8 cellular contexts compared by ENCODE assay signal in genomic region chr2:224357098-224357901, GRCh38. TPM values are rescaled to one million over a fixed set of nuclear protein-coding genes. Genes with fewer than 3 reads are reported as not detected.
DNase-seq lines count a peak whose midpoint lies in the region; ATAC-seq, FAIRE-seq and TF ChIP-seq lines count a peak whose summit lies in the region.

No MANE protein-coding gene starts in this region.

- H3K4me1 Mint-ChIP-seq in CD14-positive monocyte (peaks cover 2% of the 10 kb centered on the region), naive B cell (no peaks in the 10 kb centered on the region)

- peak; percentile 70 for FAIRE-seq in endometrium (lab: Jason Lieb, UNC)

- no peak overlapping the region for H3K4me3 Mint-ChIP-seq in CD14-positive monocyte
- no peak overlapping the region for H3K4me3 Mint-ChIP-seq in naive B cell

- intact Hi-C loops in CD14-positive monocyte (cut with micrococcal nuclease): loop anchor here (2.0 to 10.0 kb wide), 5 partner anchors 95 to 1308 kb away; no protein-coding TSS in a partner anchor

- no peaks in the 10 kb centered on the region for H3K36me3 ChIP-seq in suprapubic skin

- H3K27me3 Mint-ChIP-seq in CD14-positive monocyte (ENCODE audit: low read depth in 3 of 3) (peaks cover 1 to 2% (median 2%) of the 10 kb centered on the region in 3 donors), naive B cell (peaks cover 20 to 22% (median 21%) of the 10 kb centered on the region in 3 donors)

- no peaks in the 10 kb centered on the region for H3K27me3 ChIP-seq in suprapubic skin

- no peak overlapping the region for H3K4me3 ChIP-seq in suprapubic skin

- peaks cover 5% of the 10 kb centered on the region for H3K4me1 ChIP-seq in suprapubic skin

- ATAC-seq in HG03354 (IDR thresholded peaks at IDR 0.05; ENCODE audit: poor library complexity, severe bottlenecking, unreplicated experiment) (peak; percentile 93), naive B cell (ENCODE audit: low read depth in 2 of 2) (peak; percentile 70 to 77)

- H3K9me3 ChIP-seq in suprapubic skin: no peaks in the 10 kb centered on the region

- H3K27ac Mint-ChIP-seq in CD14-positive monocyte (no peak overlapping the region), naive B cell (no peak overlapping the region)

- peaks cover 0 to 3% (median 0%) of the 10 kb centered on the region in 7 donors for H3K9me3 Mint-ChIP-seq in CD14-positive monocyte
- no peaks in the 10 kb centered on the region for H3K9me3 Mint-ChIP-seq in naive B cell

- no peak for DNase-seq in CD14-positive monocyte (ENCODE audit: low spot score)
- peak; percentile 30 for DNase-seq in GM19238 (ENCODE audit: insufficient read length, low spot score)
- peak; percentile 57 for DNase-seq in NCI-H748 treated with DMSO at 0.1 percent for 48 hours (lab: John Stamatoyannopoulos, UW)
- peak; percentile 21 to 51 for DNase-seq in activated CD4-positive, alpha-beta T cell treated with anti-CD3 and anti-CD28 coated beads, Interleukin-2, amount 50 U/mL, for 24 hours (ENCODE audit: low read depth in 1 of 2, low spot score in 1 of 2)
- DNase-seq in naive B cell: peak; percentile 61
- no peak for DNase-seq in suprapubic skin (ENCODE audit: low spot score in 2 of 2)

- H3K36me3 Mint-ChIP-seq in CD14-positive monocyte (no peaks in the 10 kb centered on the region), naive B cell (no peaks in the 10 kb centered on the region)

- TF ChIP-seq EP300 in suprapubic skin (IDR thresholded peaks at IDR 0.05): no peak

- TF ChIP-seq CTCF in CD14-positive monocyte (IDR thresholded peaks at IDR 0.05) (peak; percentile 88), suprapubic skin (IDR thresholded peaks at IDR 0.05) (peak; percentile 59 to 81)

- no peak for TF ChIP-seq POLR2A in suprapubic skin (IDR thresholded peaks at IDR 0.05)

- 48% methylated on average over 8 of the region's 8 CpGs for WGBS in suprapubic skin

- no peak overlapping the region for H3K27ac ChIP-seq in suprapubic skin

RNA-seq across cellular contexts. Expression of gene FAM124B, which starts 44.6 kb away (rescaled TPM):
- polyA plus RNA-seq in CD14-positive monocyte (1 to 10 TPM; 2.0 to 2.1 TPM), naive B cell (ENCODE audit: low read depth in 6 of 6) (under 1 TPM in 2 of 6 donors, not detected in 4; 0.20 to 0.38 TPM)
- total RNA-seq in suprapubic skin: 1 to 10 TPM in 2 of 4 donors, under 1 TPM in 2; 0.30 to 5.2 (median 1.1) TPM

Comparison
In these comparisons a context has a peak if more than half of its experiments do, and no peak if none do; other contexts are left out.
1. DNase-seq: peak in GM19238 (single experiment), NCI-H748 treated with DMSO at 0.1 percent for 48 hours (single experiment), activated CD4-positive, alpha-beta T cell treated with anti-CD3 and anti-CD28 coated beads, Interleukin-2, amount 50 U/mL, for 24 hours (2 of 2) and naive B cell (single experiment); none in CD14-positive monocyte (single experiment) and suprapubic skin (0 of 2).